ENCODE assay signal across 17 cellular contexts in genomic region chr20:59195316-59195993, GRCh38. TPM values are rescaled to one million over a fixed set of nuclear protein-coding genes. Genes with fewer than 3 reads are reported as not detected.
"Had no signal": no experiment of that assay in that cellular context is flagged by ENCODE, and none has a peak within 500 bp of the region (broad histone marks: within the 10 kb centered on the region; RNA-seq: fewer than 3 reads in every experiment).

No MANE protein-coding gene starts in this region.

- H3K9me3 ChIP-seq: adrenal gland, thoracic aorta, uterus had no signal

- H3K27ac ChIP-seq: adrenal gland, hepatocyte, spleen, thoracic aorta, uterus had no signal

- H3K4me1 ChIP-seq: adrenal gland, spleen, uterus had no signal

- H3K27me3 ChIP-seq: hepatocyte, uterus had no signal

- ATAC-seq: activated CD4-positive, CD25-positive, alpha-beta regulatory T cell treated with anti-CD3 and anti-CD28 coated beads, Interleukin-2, amount 50 U/mL, for 24 hours; activated CD8-positive, alpha-beta memory T cell treated with anti-CD3 and anti-CD28 coated beads, Interleukin-2, amount 10 ng/mL, durations not matched to agents 7 days and 5 days; sciatic nerve; stimulated activated naive CD8-positive, alpha-beta T cell treated with anti-CD3 and anti-CD28 coated beads, Interleukin-15, amount 100 ng/mL, for 72 hours had no signal

- H3K4me3 ChIP-seq: adrenal gland, hepatocyte, lung, spleen, thoracic aorta, uterus had no signal

- H3K9me3 Mint-ChIP-seq: dendritic cell treated with granulocyte-macrophage colony-stimulating factor and Interleukin-4, amounts not matched to agents 40 ng/mL and 50 ng/mL, for 4 days had no signal

- H3K27me3 Mint-ChIP-seq: activated CD8-positive, alpha-beta memory T cell treated with anti-CD3 and anti-CD28 coated beads, Interleukin-2, amount 10 ng/mL, durations not matched to agents 7 days and 5 days; stimulated activated naive CD8-positive, alpha-beta T cell treated with anti-CD3 and anti-CD28 coated beads, Interleukin-15, amount 100 ng/mL, for 72 hours had no signal

- H3K36me3 ChIP-seq: adrenal gland, thoracic aorta, uterus had no signal

- H3K27ac Mint-ChIP-seq: activated CD8-positive, alpha-beta memory T cell treated with anti-CD3 and anti-CD28 coated beads, Interleukin-2, amount 10 ng/mL, durations not matched to agents 7 days and 5 days; dendritic cell treated with granulocyte-macrophage colony-stimulating factor and Interleukin-4, amounts not matched to agents 40 ng/mL and 50 ng/mL, for 4 days; nephron; progenitor cell of endocrine pancreas; stimulated activated naive CD8-positive, alpha-beta T cell treated with anti-CD3 and anti-CD28 coated beads, Interleukin-15, amount 100 ng/mL, for 72 hours had no signal

- H3K4me3 Mint-ChIP-seq: activated CD8-positive, alpha-beta memory T cell treated with anti-CD3 and anti-CD28 coated beads, Interleukin-2, amount 10 ng/mL, durations not matched to agents 7 days and 5 days; dendritic cell treated with granulocyte-macrophage colony-stimulating factor and Interleukin-4, amounts not matched to agents 40 ng/mL and 50 ng/mL, for 4 days; nephron; stimulated activated naive CD8-positive, alpha-beta T cell treated with anti-CD3 and anti-CD28 coated beads, Interleukin-15, amount 100 ng/mL, for 72 hours had no signal

- H3K4me1 Mint-ChIP-seq: activated CD8-positive, alpha-beta memory T cell treated with anti-CD3 and anti-CD28 coated beads, Interleukin-2, amount 10 ng/mL, durations not matched to agents 7 days and 5 days; nephron had no signal

- DNase-seq: activated CD4-positive, alpha-beta T cell treated with anti-CD3 and anti-CD28 coated beads, Interleukin-2, amount 50 U/mL, for 48 hours; activated CD8-positive, alpha-beta memory T cell treated with anti-CD3 and anti-CD28 coated beads, Interleukin-2, amount 10 ng/mL, durations not matched to agents 7 days and 5 days; activated naive CD4-positive, alpha-beta T cell treated with Interleukin-2 at 50 U/mL for 16 hours; adrenal gland; caudate nucleus; occipital lobe; spleen; stimulated activated naive CD8-positive, alpha-beta T cell treated with anti-CD3 and anti-CD28 coated beads, Interleukin-15, amount 100 ng/mL, for 72 hours; uterus had no signal

RNA-seq across cellular contexts. Expression of gene ZNF831, which starts 31.8 kb away (rescaled TPM):
- total RNA-seq: hepatocyte, progenitor cell of endocrine pancreas had no signal
- polyA plus RNA-seq: hepatocyte had no signal
